ENCODE assay signal across 8 cellular contexts in the genomic region with DNA sequence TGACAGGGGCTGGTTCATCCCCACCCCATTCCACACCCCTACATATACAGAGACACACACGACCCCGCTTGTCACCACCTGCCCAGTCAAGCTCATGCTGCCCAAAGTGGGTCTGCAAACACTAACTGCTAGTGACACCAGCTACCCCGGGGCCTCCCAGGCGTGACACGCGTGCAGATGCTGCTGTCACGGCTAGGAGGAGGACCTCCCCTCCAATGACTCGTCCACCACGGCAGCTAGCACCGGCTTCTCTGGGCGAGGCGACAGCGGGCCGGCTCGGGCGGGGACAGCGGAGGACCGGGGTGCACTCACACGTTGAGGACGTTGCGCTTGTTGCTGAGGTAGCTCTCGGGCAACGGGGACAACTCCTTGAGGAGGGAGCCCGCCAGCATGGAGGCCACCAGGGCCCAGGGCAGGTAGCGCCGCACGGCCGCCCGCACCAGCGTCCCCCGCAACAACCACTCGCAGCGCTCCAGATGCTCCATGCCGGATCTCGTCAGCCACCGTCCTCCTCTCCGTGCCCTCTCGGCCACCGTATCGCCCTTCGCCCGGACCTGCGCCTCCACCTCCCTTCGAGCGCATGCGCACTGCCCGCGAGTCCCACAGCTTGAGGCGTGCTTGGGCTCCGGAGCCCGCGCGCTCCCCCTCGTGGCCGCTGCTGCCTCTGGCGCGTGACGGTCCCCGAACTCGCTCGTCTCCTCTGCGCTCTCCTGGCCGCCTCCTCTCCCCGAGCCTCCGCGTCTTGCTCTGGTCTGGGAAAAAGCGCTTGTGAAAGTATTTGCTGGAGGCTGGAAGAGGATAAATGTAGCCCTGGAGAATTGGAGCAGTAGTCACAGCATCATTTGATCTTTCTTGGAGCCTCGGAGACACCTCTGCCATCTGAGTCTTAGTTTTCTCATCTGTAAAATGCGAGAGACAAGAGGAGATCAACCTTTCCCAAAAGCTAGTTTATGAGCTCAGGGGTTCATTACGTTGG. TPM values are rescaled to one million over a fixed set of nuclear protein-coding genes. Genes with fewer than 3 reads are reported as not detected.
DNase-seq lines count a peak whose midpoint lies in the region; ATAC-seq and TF ChIP-seq lines count a peak whose summit lies in the region.

A gene with protein sequence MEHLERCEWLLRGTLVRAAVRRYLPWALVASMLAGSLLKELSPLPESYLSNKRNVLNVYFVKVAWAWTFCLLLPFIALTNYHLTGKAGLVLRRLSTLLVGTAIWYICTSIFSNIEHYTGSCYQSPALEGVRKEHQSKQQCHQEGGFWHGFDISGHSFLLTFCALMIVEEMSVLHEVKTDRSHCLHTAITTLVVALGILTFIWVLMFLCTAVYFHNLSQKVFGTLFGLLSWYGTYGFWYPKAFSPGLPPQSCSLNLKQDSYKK (minus strand): TSS at position 539 of the 976 bp plus-strand sequence. CDS start 54 bp downstream, at position 485.

- H3K36me3 Mint-ChIP-seq in CD8-positive, alpha-beta T cell, result peaks cover 14% of the 10 kb centered on the region
- H3K36me3 Mint-ChIP-seq in activated CD4-positive, alpha-beta memory T cell treated with anti-CD3 and anti-CD28 coated beads, Interleukin-2, amount 10 ng/mL, durations not matched to agents 7 days and 5 days (ENCODE audit: low read depth), result no peaks in the 10 kb centered on the region

- H3K9me3 Mint-ChIP-seq in CD8-positive, alpha-beta T cell, result no peaks in the 10 kb centered on the region
- H3K9me3 Mint-ChIP-seq in activated CD4-positive, alpha-beta memory T cell treated with anti-CD3 and anti-CD28 coated beads, Interleukin-2, amount 10 ng/mL, durations not matched to agents 7 days and 5 days, result no peaks in the 10 kb centered on the region

- no peaks in the 10 kb centered on the region for H3K36me3 ChIP-seq in CD8-positive, alpha-beta T cell (ENCODE audit: insufficient read depth, low read length)
- peaks cover 11% of the 10 kb centered on the region for H3K36me3 ChIP-seq in lower lobe of right lung

- POLR2A ChIA-PET in CD8-positive, alpha-beta T cell (lab: Charles Lee), result interaction anchor here (0.8 to 4.1 kb wide), 7 partner anchors 18 to 339 kb away, joined by 3 to 58 read pairs (median 4); partner anchors contain the start of gene OSER1
- POLR2A ChIA-PET in activated CD4-positive, alpha-beta memory T cell treated with anti-CD3 and anti-CD28 coated beads, Interleukin-2, amount 10 ng/mL, durations not matched to agents 7 days and 5 days (lab: Charles Lee), result interaction anchor here (1.0 to 5.0 kb wide), 6 partner anchors 12 to 331 kb away, joined by 3 to 62 read pairs (median 4); partner anchors contain the start of genes OSER1 and TTPAL

- peak within 1 kb of the TSS; percentile 56 for H3K27ac ChIP-seq in CD8-positive, alpha-beta T cell (ENCODE audit: low read depth, low read length)
- peak within 1 kb of the TSS; percentile 80 for H3K27ac ChIP-seq in lower lobe of right lung

- peak; percentile 96 to 99 (median 99) for DNase-seq in CD8-positive, alpha-beta T cell
- DNase-seq in HK-2 (ENCODE audit: unreplicated experiment) (peak; percentile 100), NCI-H82 (lab: John Stamatoyannopoulos, UW) (peak; percentile 97), ecto neural progenitor cell (ENCODE audit: low spot score) (peak; percentile 99), lower lobe of right lung (peak; percentile 99)
- DNase-seq in activated CD4-positive, alpha-beta memory T cell treated with anti-CD3 and anti-CD28 coated beads, Interleukin-2, amount 10 ng/mL, durations not matched to agents 7 days and 5 days, result peak; percentile 97
- peak; percentile 97 to 98 (median 97) for DNase-seq in stimulated activated CD4-positive, alpha-beta T cell treated with anti-CD3 and anti-CD28 coated beads, TNF-alpha, amount 100 ng/mL, for 1 hour (ENCODE audit: low read depth in 3 of 3, low spot score in 1 of 3)

- H3K27me3 Mint-ChIP-seq in CD8-positive, alpha-beta T cell (ENCODE audit: low read depth), result no peaks in the 10 kb centered on the region
- H3K27me3 Mint-ChIP-seq in activated CD4-positive, alpha-beta memory T cell treated with anti-CD3 and anti-CD28 coated beads, Interleukin-2, amount 10 ng/mL, durations not matched to agents 7 days and 5 days, result no peaks in the 10 kb centered on the region

- H3K9me3 ChIP-seq in CD8-positive, alpha-beta T cell (ENCODE audit: low read length), result no peaks in the 10 kb centered on the region
- H3K9me3 ChIP-seq in lower lobe of right lung, result no peaks in the 10 kb centered on the region

- peak; percentile 87 for TF ChIP-seq CTCF in CD8-positive, alpha-beta T cell (IDR thresholded peaks at IDR 0.05)
- peak; percentile 95 for TF ChIP-seq CTCF in lower lobe of right lung (IDR thresholded peaks at IDR 0.05)

- intact Hi-C loops in CD8-positive, alpha-beta T cell (cut with DNase I, micrococcal nuclease), result loop anchor here (1.0 to 5.0 kb wide), 11 partner anchors 76 to 853 kb away; partner anchors contain the start of genes TTPAL (in 2 of the 2) and IFT52 (in 1 of the 2)
- intact Hi-C loops in lower lobe of right lung (cut with DNase I), result loop anchor here (5.0 kb wide), 1 partner anchor 94 kb away; no protein-coding TSS in a partner anchor

- H3K4me3 ChIP-seq in CD8-positive, alpha-beta T cell (ENCODE audit: low read depth, low read length), result peak within 1 kb of the TSS; percentile 73
- H3K4me3 ChIP-seq in lower lobe of right lung, result peak within 1 kb of the TSS; percentile 99

- peaks cover 33% of the 10 kb centered on the region for H3K4me1 Mint-ChIP-seq in CD8-positive, alpha-beta T cell (ENCODE audit: low read depth)
- peaks cover 19% of the 10 kb centered on the region for H3K4me1 Mint-ChIP-seq in activated CD4-positive, alpha-beta memory T cell treated with anti-CD3 and anti-CD28 coated beads, Interleukin-2, amount 10 ng/mL, durations not matched to agents 7 days and 5 days

- H3K27ac Mint-ChIP-seq in CD8-positive, alpha-beta T cell, result peak within 1 kb of the TSS; percentile 89
- H3K27ac Mint-ChIP-seq in activated CD4-positive, alpha-beta memory T cell treated with anti-CD3 and anti-CD28 coated beads, Interleukin-2, amount 10 ng/mL, durations not matched to agents 7 days and 5 days, result peak within 1 kb of the TSS; percentile 77

- peak; percentile 95 for ATAC-seq in CD8-positive, alpha-beta T cell
- ATAC-seq in GM19452 (IDR thresholded peaks at IDR 0.05; ENCODE audit: unreplicated experiment), result peak; percentile 93
- ATAC-seq in lower lobe of right lung, result peak; percentile 98 to 99

- H3K27me3 ChIP-seq in CD8-positive, alpha-beta T cell (ENCODE audit: insufficient read depth, low read length), result no peaks in the 10 kb centered on the region
- H3K27me3 ChIP-seq in lower lobe of right lung (ENCODE audit: low read depth), result peaks cover 3% of the 10 kb centered on the region

- peak within 1 kb of the TSS; percentile 96 for H3K4me3 Mint-ChIP-seq in CD8-positive, alpha-beta T cell
- H3K4me3 Mint-ChIP-seq in activated CD4-positive, alpha-beta memory T cell treated with anti-CD3 and anti-CD28 coated beads, Interleukin-2, amount 10 ng/mL, durations not matched to agents 7 days and 5 days, result peak within 1 kb of the TSS; percentile 89

- H3K4me1 ChIP-seq in CD8-positive, alpha-beta T cell (ENCODE audit: insufficient read depth, low read length), result peaks cover 17% of the 10 kb centered on the region
- peaks cover 13% of the 10 kb centered on the region for H3K4me1 ChIP-seq in lower lobe of right lung

- CTCF ChIA-PET in CD8-positive, alpha-beta T cell (lab: Charles Lee), result interaction anchor here (0.5 to 16.7 kb wide), 32 partner anchors 9 to 299 kb away, joined by 3 to 596 read pairs (median 4); partner anchors contain the start of gene OSER1
- CTCF ChIA-PET in activated CD4-positive, alpha-beta memory T cell treated with anti-CD3 and anti-CD28 coated beads, Interleukin-2, amount 10 ng/mL, durations not matched to agents 7 days and 5 days (lab: Charles Lee), result interaction anchor here (0.6 to 14.2 kb wide), 27 partner anchors 8 to 372 kb away, joined by 3 to 470 read pairs (median 5); partner anchors contain the start of gene OSER1

RNA-seq across cellular contexts. Expression of the gene that starts here (rescaled TPM):
- total RNA-seq in CD8-positive, alpha-beta T cell, result 1 to 10 TPM; 3.3 to 3.4 TPM
- total RNA-seq in activated CD4-positive, alpha-beta memory T cell treated with anti-CD3 and anti-CD28 coated beads, Interleukin-2, amount 10 ng/mL, durations not matched to agents 7 days and 5 days, result 1 to 10 TPM; 2.2 to 2.7 TPM
- 9.3 TPM for total RNA-seq in lower lobe of right lung

Comparison
In these comparisons a context has a peak if more than half of its experiments do, and no peak if none do; other contexts are left out.
1. Peak in every context shown above with its lines: DNase-seq, ATAC-seq, H3K4me3 ChIP-seq and H3K27ac ChIP-seq.